Comparison of ENCODE assay signal across 9 cellular contexts in genomic region chr19:49746206-49746958, GRCh38. TPM values are rescaled to one million over a fixed set of nuclear protein-coding genes. Genes with fewer than 3 reads are reported as not detected.
DNase-seq lines count a peak whose midpoint lies in the region; ATAC-seq and TF ChIP-seq lines count a peak whose summit lies in the region.
"Had no signal": no experiment of that assay in that cellular context is flagged by ENCODE, and none has a peak within 500 bp of the region (broad histone marks: within the 10 kb centered on the region; RNA-seq: fewer than 3 reads in every experiment).

No MANE protein-coding gene starts in this region.

- H3K9me3 ChIP-seq in lung (ENCODE audit: control insufficient read depth in 2 of 2, insufficient read depth in 1 of 2, low read length in 1 of 2) (peaks cover 0 to 2% of the 10 kb centered on the region in 2 donors), testis (no peaks in the 10 kb centered on the region), vagina (no peaks in the 10 kb centered on the region), tibial artery (no peaks in the 10 kb centered on the region)

- peak; percentile 37 for DNase-seq in EL
- DNase-seq in T-cell: peak in 31 of 34 experiments; percentile 12 to 71 (median 44)
- DNase-seq in astrocyte of the spinal cord (ENCODE audit: low read depth, low spot score): peak; percentile 75
- DNase-seq in lung (ENCODE audit: low spot score): peak; percentile 46
- peak; percentile 86 for DNase-seq in testis
- DNase-seq in NCI-H2171 (lab: John Stamatoyannopoulos, UW): no peak
- no peak for DNase-seq in vagina (ENCODE audit: extremely low spot score in 2 of 2)
- DNase-seq in tibial artery: no peak

- no peak overlapping the region for H3K4me3 ChIP-seq in astrocyte of the spinal cord (ENCODE audit: low read depth, low read length)
- no peak overlapping the region for H3K4me3 ChIP-seq in lung
- peak overlapping the region; percentile 33 to 53 for H3K4me3 ChIP-seq in testis
- no peak overlapping the region for H3K4me3 ChIP-seq in vagina
- no peak overlapping the region for H3K4me3 ChIP-seq in tibial artery

- in situ Hi-C loops in astrocyte of the spinal cord (cut with HindIII; ENCODE audit: low sequenced_read_pairs): no loop called here

- no peaks in the 10 kb centered on the region for H3K4me1 Mint-ChIP-seq in T-cell

- no peak for TF ChIP-seq POLR2A in testis (IDR thresholded peaks at IDR 0.05)
- TF ChIP-seq POLR2A in vagina (IDR thresholded peaks at IDR 0.05): no peak

- H3K36me3 ChIP-seq in lung (ENCODE audit: control insufficient read depth in 2 of 2, insufficient read depth in 2 of 2, low read length in 2 of 2) (no peaks in the 10 kb centered on the region), testis (ENCODE audit: low read depth, missing control alignments) (no peaks in the 10 kb centered on the region), vagina (no peaks in the 10 kb centered on the region), tibial artery (no peaks in the 10 kb centered on the region)

- H3K27ac ChIP-seq in lung (ENCODE audit: low read depth in 1 of 2, low read length in 1 of 2) (no peak overlapping the region), testis (no peak overlapping the region), vagina (no peak overlapping the region), tibial artery (no peak overlapping the region)

- TF ChIP-seq CTCF in astrocyte of the spinal cord (IDR thresholded peaks at IDR 0.05; ENCODE audit: low read depth, low read length) (no peak), lung (IDR thresholded peaks at IDR 0.05; ENCODE audit: control extremely low read depth, extremely low read depth) (no peak), testis (IDR thresholded peaks at IDR 0.05) (no peak), vagina (IDR thresholded peaks at IDR 0.05) (no peak), tibial artery (IDR thresholded peaks at IDR 0.05) (no peak)

- H3K27me3 Mint-ChIP-seq in T-cell: no peaks in the 10 kb centered on the region

- H3K4me3 Mint-ChIP-seq in T-cell: peak overlapping the region in 1 of 3 donors; percentile 9
- H3K4me3 Mint-ChIP-seq: brain had no signal

- peak in 2 of 4 experiments; percentile 40 to 84 for ATAC-seq in T-cell (replicated peaks in 1 of 4)
- ATAC-seq in lung (ENCODE audit: insufficient read depth, low FRiP score): no peak

- WGBS in lung, 2 donors: 48 to 53% methylated on average over 47 to 52 of the region's 52 CpGs
- WGBS in testis, 2 donors: 20 to 54% methylated on average over 16 to 52 of the region's 52 CpGs

- no peaks in the 10 kb centered on the region for H3K9me3 Mint-ChIP-seq in T-cell
- H3K9me3 Mint-ChIP-seq: brain had no signal

- intact Hi-C loops in testis (cut with DNase I; ENCODE audit: low total_unique reads): no loop called here
- intact Hi-C loops in vagina (cut with DNase I): no loop called here
- intact Hi-C loops in tibial artery (cut with DNase I; ENCODE audit: low total_unique reads): no loop called here

- H3K4me1 ChIP-seq in lung (ENCODE audit: control insufficient read depth in 2 of 2, insufficient read depth in 2 of 2, low read length in 2 of 2) (peaks cover 0 to 3% of the 10 kb centered on the region in 2 donors), testis (peaks cover 1% of the 10 kb centered on the region), vagina (no peaks in the 10 kb centered on the region), tibial artery (no peaks in the 10 kb centered on the region)

- CTCF ChIA-PET in T-cell (lab: Charles Lee): no interaction called here

- H3K36me3 Mint-ChIP-seq in T-cell: no peaks in the 10 kb centered on the region
- H3K36me3 Mint-ChIP-seq: brain had no signal

- H3K27me3 ChIP-seq in lung (ENCODE audit: control insufficient read depth, insufficient read depth) (no peaks in the 10 kb centered on the region), testis (no peaks in the 10 kb centered on the region), vagina (no peaks in the 10 kb centered on the region), tibial artery (peaks cover 0 to 10% of the 10 kb centered on the region in 2 donors)

- POLR2A ChIA-PET in T-cell (lab: Charles Lee): no interaction called here

- no peak overlapping the region for H3K27ac Mint-ChIP-seq in T-cell
- H3K27ac Mint-ChIP-seq: brain had no signal

RNA-seq across cellular contexts. Expression of gene TSKS, which starts 16.7 kb away (rescaled TPM):
- total RNA-seq in T-cell (1 to 10 TPM in 3 of 5 donors, under 1 TPM in 2; 0.23 to 4.1 (median 2.1) TPM), lung (under 1 TPM; 0.23 to 0.83 TPM), testis (100 to 1,000 TPM in 1 of 2 donors, 10 to 100 TPM in 1; 65.3 to 101 TPM), vagina (1.2 TPM)
- polyA plus RNA-seq in lung (under 1 TPM; 0.56 to 0.65 TPM), testis (ENCODE audit: insufficient read depth, low read depth, low replicate concordance) (137 TPM)

RNA-seq across cellular contexts. Expression of gene AP2A1, which starts 20.4 kb away (rescaled TPM):
- 10 to 100 TPM; 49.6 to 64.8 (median 62.2) TPM for total RNA-seq in T-cell
- 10 to 100 TPM; 44.9 to 87.2 TPM for total RNA-seq in lung
- 10 to 100 TPM; 31.5 to 64.0 TPM for polyA plus RNA-seq in lung
- total RNA-seq in testis: 100 to 1,000 TPM; 301 to 358 TPM
- polyA plus RNA-seq in testis (ENCODE audit: insufficient read depth, low read depth, low replicate concordance): 226 TPM
- total RNA-seq in vagina: 80.8 TPM

RNA-seq across cellular contexts. Expression of gene CPT1C, which starts 55.5 kb away (rescaled TPM):
- 1 to 10 TPM in 4 of 5 donors, not detected in 1; 1.4 to 2.2 (median 1.5) TPM for total RNA-seq in T-cell
- 1 to 10 TPM; 3.6 to 5.9 TPM for total RNA-seq in lung
- polyA plus RNA-seq in lung: 1 to 10 TPM; 2.7 to 3.4 TPM
- total RNA-seq in testis: 1 to 10 TPM; 8.8 to 9.8 TPM
- 17.1 TPM for polyA plus RNA-seq in testis (ENCODE audit: insufficient read depth, low read depth, low replicate concordance)
- 12.3 TPM for total RNA-seq in vagina

RNA-seq across cellular contexts. Expression of gene ADM5, which starts 57.0 kb away (rescaled TPM):
- total RNA-seq in T-cell: 1 to 10 TPM; 3.5 to 6.4 (median 5.6) TPM
- total RNA-seq in lung: 1 to 10 TPM in 1 of 2 donors, under 1 TPM in 1; 0.60 to 4.2 TPM
- polyA plus RNA-seq in lung: 1 to 10 TPM; 2.5 to 3.5 TPM
- 1 to 10 TPM; 2.9 to 5.0 TPM for total RNA-seq in testis
- 2.2 TPM for polyA plus RNA-seq in testis (ENCODE audit: insufficient read depth, low read depth, low replicate concordance)
- total RNA-seq in vagina: 2.7 TPM

Comparison
In these comparisons a context has a peak if more than half of its experiments do, and no peak if none do; other contexts are left out.
1. DNase-seq: peak in EL (single experiment), T-cell (31 of 34), astrocyte of the spinal cord (single experiment), lung (single experiment) and testis (single experiment); none in NCI-H2171 (single experiment), vagina (0 of 2) and tibial artery (0 of 2).
2. H3K4me3 ChIP-seq: peak in testis (2 of 2); none in astrocyte of the spinal cord (single experiment), lung (single experiment), vagina (0 of 2) and tibial artery (0 of 2).
3. RNA of gene TSKS, which starts 16.7 kb away (total RNA-seq): 65.3 to 101 TPM in testis; 0.23 to 4.1 TPM in T-cell, 1.2 TPM in vagina (single experiment) and 0.23 to 0.83 TPM in lung; every median in the first group is over 10 times any median in the second.